In the genomic region with DNA sequence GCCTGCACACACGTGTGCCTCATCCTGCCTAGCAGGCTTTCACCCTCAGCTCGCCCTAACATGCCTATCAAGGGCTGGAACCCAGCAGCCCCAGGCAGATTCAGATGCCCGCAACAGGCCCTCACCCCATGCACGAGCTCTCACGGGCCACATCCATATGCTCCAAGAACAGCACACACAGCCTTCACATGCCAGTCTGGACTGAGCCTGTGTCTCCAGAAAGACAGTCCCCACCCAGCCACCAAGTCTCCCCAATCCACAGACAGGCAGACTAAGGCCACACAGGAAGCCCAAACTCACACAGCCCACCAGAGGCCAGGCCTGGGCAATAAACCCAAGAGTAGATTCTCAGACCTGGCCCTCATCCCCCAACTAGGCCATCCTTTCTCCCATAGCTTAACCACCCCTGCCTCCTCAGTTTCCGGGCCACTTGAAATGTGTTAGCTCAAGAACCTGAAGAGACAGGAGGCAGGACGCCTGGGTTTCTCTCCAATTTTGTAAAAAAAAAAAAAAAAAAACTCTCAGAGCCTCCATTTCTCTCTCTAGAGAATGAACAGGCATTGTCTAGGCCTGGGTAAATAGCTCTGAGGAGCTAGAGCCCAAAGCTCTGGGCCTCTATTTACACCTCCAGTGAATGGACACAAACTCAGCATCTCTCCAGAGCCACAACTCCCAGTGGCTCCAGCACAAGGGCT, we compare ENCODE assay signal across 10 cellular contexts. TPM values are rescaled to one million over a fixed set of nuclear protein-coding genes. Genes with fewer than 3 reads are reported as not detected.
A peak's percentile ranks its signal among the peaks of the same experiment; 100 is the strongest.
DNase-seq lines count a peak whose midpoint lies in the region; ATAC-seq lines count a peak whose summit lies in the region.
"Had no signal": no experiment of that assay in that cellular context is flagged by ENCODE, and none has a peak within 500 bp of the region (broad histone marks: within the 10 kb centered on the region; RNA-seq: fewer than 3 reads in every experiment).

No MANE protein-coding gene starts in this region.

- no peaks in the 10 kb centered on the region for H3K27me3 Mint-ChIP-seq in activated CD8-positive, alpha-beta T cell treated with anti-CD3 and anti-CD28 coated beads, Interleukin-2, amount 10 ng/mL, durations not matched to agents 7 days and 5 days (ENCODE audit: low read depth)

- peak overlapping the region; percentile 91 for H3K4me3 Mint-ChIP-seq in activated CD8-positive, alpha-beta T cell treated with anti-CD3 and anti-CD28 coated beads, Interleukin-2, amount 10 ng/mL, durations not matched to agents 7 days and 5 days

- peaks cover 54% of the 10 kb centered on the region for H3K4me1 Mint-ChIP-seq in activated CD8-positive, alpha-beta T cell treated with anti-CD3 and anti-CD28 coated beads, Interleukin-2, amount 10 ng/mL, durations not matched to agents 7 days and 5 days (ENCODE audit: low read depth)

- H3K36me3 Mint-ChIP-seq in activated CD8-positive, alpha-beta T cell treated with anti-CD3 and anti-CD28 coated beads, Interleukin-2, amount 10 ng/mL, durations not matched to agents 7 days and 5 days (ENCODE audit: low read depth) = peaks cover 49% of the 10 kb centered on the region

- peak; percentile 46 for DNase-seq in DMS 273 (lab: John Stamatoyannopoulos, UW; ENCODE audit: unreplicated experiment)
- DNase-seq in DMS 273 treated with DMSO at 0.1 percent for 48 hours (lab: John Stamatoyannopoulos, UW) = no peak
- peak; percentile 53 for DNase-seq in activated CD8-positive, alpha-beta T cell treated with anti-CD3 and anti-CD28 coated beads, Interleukin-2, amount 10 ng/mL, durations not matched to agents 7 days and 5 days
- peak; percentile 27 for DNase-seq in stimulated activated naive CD8-positive, alpha-beta T cell treated with anti-CD3 and anti-CD28 coated beads, Interleukin-15, Interleukin-2, amounts not matched to agents 100 U/mL and 50 U/mL, for 24 hours
- no peak for DNase-seq in ecto neural progenitor cell (ENCODE audit: low spot score)
- DNase-seq in NCI-H226 = no peak
- DNase-seq: 8988T, NCI-H510A had no signal

- peak; percentile 5 for ATAC-seq in activated CD8-positive, alpha-beta T cell treated with anti-CD3 and anti-CD28 coated beads, Interleukin-2, amount 10 ng/mL, durations not matched to agents 7 days and 5 days
- no peak for ATAC-seq in stimulated activated naive CD8-positive, alpha-beta T cell treated with anti-CD3 and anti-CD28 coated beads, Interleukin-15, Interleukin-2, amounts not matched to agents 100 U/mL and 50 U/mL, for 24 hours
- no peak for ATAC-seq in HG03457 (IDR thresholded peaks at IDR 0.05; ENCODE audit: unreplicated experiment)

- H3K36me3 ChIP-seq in iPS-15b (ENCODE audit: control insufficient read depth, insufficient read depth, low read length) = peaks cover 31% of the 10 kb centered on the region

- POLR2A ChIA-PET in activated CD8-positive, alpha-beta T cell treated with anti-CD3 and anti-CD28 coated beads, Interleukin-2, amount 10 ng/mL, durations not matched to agents 7 days and 5 days (lab: Charles Lee) = interaction anchor here (1.2 to 2.2 kb wide), 2 partner anchors 38 to 296 kb away, joined by 5 to 8 read pairs; a partner anchor contains a TSS

- H3K27ac Mint-ChIP-seq in activated CD8-positive, alpha-beta T cell treated with anti-CD3 and anti-CD28 coated beads, Interleukin-2, amount 10 ng/mL, durations not matched to agents 7 days and 5 days = peak overlapping the region; percentile 91

- peaks cover 43% of the 10 kb centered on the region for H3K4me1 ChIP-seq in iPS-15b (ENCODE audit: control insufficient read depth, insufficient read depth, low read length)

- H3K9me3 Mint-ChIP-seq in activated CD8-positive, alpha-beta T cell treated with anti-CD3 and anti-CD28 coated beads, Interleukin-2, amount 10 ng/mL, durations not matched to agents 7 days and 5 days (ENCODE audit: insufficient read depth) = no peaks in the 10 kb centered on the region

- H3K9ac ChIP-seq in iPS-15b (ENCODE audit: low read depth, low read length) = peak overlapping the region; percentile 54

- no peaks in the 10 kb centered on the region for H3K27me3 ChIP-seq in iPS-15b (ENCODE audit: control insufficient read depth, insufficient read depth, low read length)

- no peaks in the 10 kb centered on the region for H3K9me3 ChIP-seq in iPS-15b (ENCODE audit: control insufficient read depth, insufficient read depth, low read length)

- CTCF ChIA-PET in activated CD8-positive, alpha-beta T cell treated with anti-CD3 and anti-CD28 coated beads, Interleukin-2, amount 10 ng/mL, durations not matched to agents 7 days and 5 days (lab: Charles Lee) = interaction anchor here (0.5 to 3.9 kb wide), 7 partner anchors 10 to 272 kb away, joined by 3 to 24 read pairs (median 5); a partner anchor contains a TSS

- H3K4me3 ChIP-seq in iPS-15b (ENCODE audit: low read depth, low read length) = peak overlapping the region; percentile 71

RNA-seq across cellular contexts. Expression of a gene that starts 6.8 kb away (rescaled TPM):
- 10 to 100 TPM; 83.6 to 87.1 TPM for total RNA-seq in activated CD8-positive, alpha-beta T cell treated with anti-CD3 and anti-CD28 coated beads, Interleukin-2, amount 10 ng/mL, durations not matched to agents 7 days and 5 days

RNA-seq across cellular contexts. Expression of a gene that starts 19.4 kb away (rescaled TPM):
- 10 to 100 TPM; 56.5 to 58.9 TPM for total RNA-seq in activated CD8-positive, alpha-beta T cell treated with anti-CD3 and anti-CD28 coated beads, Interleukin-2, amount 10 ng/mL, durations not matched to agents 7 days and 5 days

RNA-seq across cellular contexts. Expression of a gene that starts 38.8 kb away (rescaled TPM):
- 10 to 100 TPM; 94.1 to 95.3 TPM for total RNA-seq in activated CD8-positive, alpha-beta T cell treated with anti-CD3 and anti-CD28 coated beads, Interleukin-2, amount 10 ng/mL, durations not matched to agents 7 days and 5 days

RNA-seq across cellular contexts. Expression of a gene that starts 48.3 kb away (rescaled TPM):
- 10 to 100 TPM; 23.2 to 25.3 TPM for total RNA-seq in activated CD8-positive, alpha-beta T cell treated with anti-CD3 and anti-CD28 coated beads, Interleukin-2, amount 10 ng/mL, durations not matched to agents 7 days and 5 days

RNA-seq across cellular contexts. Expression of a gene that starts 57.4 kb away (rescaled TPM):
- total RNA-seq in activated CD8-positive, alpha-beta T cell treated with anti-CD3 and anti-CD28 coated beads, Interleukin-2, amount 10 ng/mL, durations not matched to agents 7 days and 5 days = 10 to 100 TPM; 25.2 to 26.3 TPM

Comparison
In these comparisons a context has a peak if more than half of its experiments do, and no peak if none do; other contexts are left out.
1. DNase-seq: peak in DMS 273 (single experiment), activated CD8-positive, alpha-beta T cell treated with anti-CD3 and anti-CD28 coated beads, Interleukin-2, amount 10 ng/mL, durations not matched to agents 7 days and 5 days (single experiment) and stimulated activated naive CD8-positive, alpha-beta T cell treated with anti-CD3 and anti-CD28 coated beads, Interleukin-15, Interleukin-2, amounts not matched to agents 100 U/mL and 50 U/mL, for 24 hours (single experiment); none in DMS 273 treated with DMSO at 0.1 percent for 48 hours (single experiment), ecto neural progenitor cell (single experiment) and NCI-H226 (single experiment).